ENCODE assay signal across 16 cellular contexts in the genomic region with DNA sequence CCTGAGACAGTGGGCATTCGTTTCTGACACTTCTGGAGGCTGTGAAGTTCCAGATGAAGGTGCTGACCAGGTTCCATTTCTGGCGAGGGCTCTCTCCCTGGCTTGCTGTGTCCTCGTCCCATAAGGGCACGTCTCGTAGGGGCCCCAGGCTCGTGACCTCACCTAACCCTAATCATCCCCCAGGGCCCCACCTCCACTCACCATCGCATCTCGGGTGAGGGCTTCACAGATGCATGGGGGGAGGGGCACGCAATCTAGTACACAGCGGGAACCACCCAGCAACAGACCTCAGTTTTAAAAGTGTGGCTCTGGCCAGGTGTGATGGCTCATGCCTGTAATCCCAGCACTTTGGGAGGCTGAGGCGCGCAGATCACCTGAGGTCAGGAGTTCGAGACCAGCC. TPM values are rescaled to one million over a fixed set of nuclear protein-coding genes. Genes with fewer than 3 reads are reported as not detected.
DNase-seq lines count a peak whose midpoint lies in the region; ATAC-seq and TF ChIP-seq lines count a peak whose summit lies in the region.
"Had no signal": no experiment of that assay in that cellular context is flagged by ENCODE, and none has a peak within 500 bp of the region (broad histone marks: within the 10 kb centered on the region; RNA-seq: fewer than 3 reads in every experiment).

No MANE protein-coding gene starts in this region.

- no peak for TF ChIP-seq CTCF in right atrium auricular region (IDR thresholded peaks at IDR 0.05)

- peak; percentile 48 for DNase-seq in NCI-H82 (lab: John Stamatoyannopoulos, UW)
- DNase-seq in NCI-H82 treated with DMSO at 0.1 percent for 48 hours (lab: John Stamatoyannopoulos, UW; ENCODE audit: unreplicated experiment): no peak
- peak; percentile 7 for DNase-seq in left ventricle myocardium superior
- no peak for DNase-seq in right atrium auricular region (ENCODE audit: low spot score)
- DNase-seq in neuronal stem cell (ENCODE audit: low spot score): no peak
- no peak for DNase-seq in DMS53 treated with DMSO at 0.1 percent for 48 hours (lab: John Stamatoyannopoulos, UW; ENCODE audit: unreplicated experiment)
- no peak for DNase-seq in stimulated activated naive CD4-positive, alpha-beta T cell (lab: John Stamatoyannopoulos, UW)
- DNase-seq in G401 (ENCODE audit: low spot score): no peak
- DNase-seq: AML-193; CD4-positive, CD25-positive, alpha-beta regulatory T cell; DMS53; GM23248 had no signal

- WGBS in neuronal stem cell (ENCODE audit: extremely low coverage in 2 of 2, insufficient read length in 2 of 2, insufficient replicate concordance in 1 of 2), 2 donors: no CpG with 5 or more reads among the region's 13 CpGs

- no peak overlapping the region for H3K4me2 ChIP-seq in neuronal stem cell (ENCODE audit: insufficient read depth, low read length, poor library complexity, severe bottlenecking)

- H3K4me1 ChIP-seq in right atrium auricular region (no peaks in the 10 kb centered on the region), neuronal stem cell (ENCODE audit: control insufficient read depth in 2 of 2, insufficient read depth in 1 of 2, low read depth in 1 of 2, low read length in 2 of 2) (peaks cover 0 to 9% of the 10 kb centered on the region in 2 donors)

- no peak for ATAC-seq in left ventricle myocardium superior
- ATAC-seq: HCT116 had no signal

- H2AK5ac ChIP-seq in neuronal stem cell (ENCODE audit: low read depth, low read length): peak overlapping the region; percentile 69

- no peak overlapping the region for H3K4me3 ChIP-seq in right atrium auricular region
- no peak overlapping the region for H3K4me3 ChIP-seq in neuronal stem cell (ENCODE audit: low read length in 2 of 2)
- H3K4me3 ChIP-seq: BLaER1 treated with 17β-estradiol and CSF1 and Interleukin-3, amounts not matched to agents 10 nM and 100 nM; GM23248 had no signal

- H2BK12ac ChIP-seq in neuronal stem cell (ENCODE audit: low read length): no peak overlapping the region

- in situ Hi-C loops in G401 (cut with HindIII; ENCODE audit: low sequenced_read_pairs): no loop called here

- H3K79me1 ChIP-seq in neuronal stem cell (ENCODE audit: low read depth, low read length): no peaks in the 10 kb centered on the region

- H3K27me3 ChIP-seq in right atrium auricular region: no peaks in the 10 kb centered on the region
- peaks cover 0 to 24% (median 0%) of the 10 kb centered on the region in 3 experiments for H3K27me3 ChIP-seq in neuronal stem cell (ENCODE audit: control insufficient read depth in 3 of 3, insufficient read depth in 3 of 3, low read depth in 1 of 3, low read length in 3 of 3)
- H3K27me3 ChIP-seq: BLaER1 treated with 17β-estradiol and CSF1 and Interleukin-3, amounts not matched to agents 10 nM and 100 nM had no signal

- H3K14ac ChIP-seq in neuronal stem cell (ENCODE audit: low read length): peak overlapping the region; percentile 47

- peak overlapping the region; percentile 34 for H3K23ac ChIP-seq in neuronal stem cell (ENCODE audit: low read depth, low read length, poor library complexity)

- no peak overlapping the region for H3K18ac ChIP-seq in neuronal stem cell (ENCODE audit: low read length)

- peaks cover 0 to 13% of the 10 kb centered on the region in 2 donors for H3K9me3 ChIP-seq in right atrium auricular region
- no peaks in the 10 kb centered on the region for H3K9me3 ChIP-seq in neuronal stem cell (replicated peaks in 1 of 2; ENCODE audit: control insufficient read depth in 2 of 2, insufficient read depth in 1 of 2, low read depth in 1 of 2, low read length in 2 of 2)

- H4K8ac ChIP-seq in neuronal stem cell (ENCODE audit: low read depth, low read length): no peak overlapping the region

- no peak overlapping the region for H2BK15ac ChIP-seq in neuronal stem cell (ENCODE audit: low read length)

- intact Hi-C loops in left ventricle myocardium superior (cut with micrococcal nuclease): no loop called here

- H2AFZ ChIP-seq in neuronal stem cell (ENCODE audit: low read length): no peak overlapping the region
- H2AFZ ChIP-seq: GM23248 had no signal

- H2BK5ac ChIP-seq in neuronal stem cell (ENCODE audit: low read length): no peak overlapping the region

- H3K27ac ChIP-seq in right atrium auricular region (no peak overlapping the region), neuronal stem cell (replicated peaks; ENCODE audit: low read length) (no peak overlapping the region)
- H3K27ac ChIP-seq: BLaER1 treated with 17β-estradiol and CSF1 and Interleukin-3, amounts not matched to agents 10 nM and 100 nM; GM23248; HL-60 had no signal

- no peak overlapping the region for H4K91ac ChIP-seq in neuronal stem cell (ENCODE audit: low read depth, low read length, poor library complexity)

- no peak overlapping the region for H3K9ac ChIP-seq in neuronal stem cell (ENCODE audit: low read depth, low read length, poor library complexity)
- H3K9ac ChIP-seq: BLaER1 treated with 17β-estradiol and CSF1 and Interleukin-3, amounts not matched to agents 10 nM and 100 nM; GM23248 had no signal

- H3K36me3 ChIP-seq in right atrium auricular region: no peaks in the 10 kb centered on the region
- H3K36me3 ChIP-seq in neuronal stem cell (replicated peaks in 1 of 2; ENCODE audit: control insufficient read depth in 2 of 2, insufficient read depth in 2 of 2, low read length in 2 of 2): no peaks in the 10 kb centered on the region
- H3K36me3 ChIP-seq: BLaER1 treated with 17β-estradiol and CSF1 and Interleukin-3, amounts not matched to agents 10 nM and 100 nM had no signal

- H3K4ac ChIP-seq in neuronal stem cell (ENCODE audit: low read length): no peak overlapping the region

- no peak overlapping the region for H2BK120ac ChIP-seq in neuronal stem cell (ENCODE audit: low read depth, low read length)

RNA-seq across cellular contexts. Expression of a gene that starts 22.1 kb away (rescaled TPM):
- 2.1 TPM for total RNA-seq in left ventricle myocardium superior
- total RNA-seq in right atrium auricular region: 1 to 10 TPM; 2.3 to 4.6 TPM
- polyA plus RNA-seq in neuronal stem cell (2013, experiment 1 of 2): 9.5 TPM
- 9.3 TPM for polyA plus RNA-seq in neuronal stem cell (2013, experiment 2 of 2)
- total RNA-seq in G401 (2014; rRNA removed; shearing (Covaris generic)): 1.0 TPM in 1 of 2 replicates, not detected in the other
- polyA plus RNA-seq: GM23248 had no signal

RNA-seq across cellular contexts. Expression of a gene that starts 26.6 kb away (rescaled TPM):
- total RNA-seq in left ventricle myocardium superior (1,128 TPM), right atrium auricular region (100 to 1,000 TPM in 1 of 2 donors, 10 to 100 TPM in 1; 85.1 to 265 TPM)
- 966 TPM for polyA plus RNA-seq in neuronal stem cell (2013, experiment 1 of 2)
- polyA plus RNA-seq in neuronal stem cell (2013, experiment 2 of 2): 911 TPM
- total RNA-seq in G401 (2014; rRNA removed; shearing (Covaris generic)): 245 and 376 TPM in 2 replicates

RNA-seq across cellular contexts. Expression of a gene that starts 26.9 kb away (rescaled TPM):
- total RNA-seq in left ventricle myocardium superior (2.7 TPM), right atrium auricular region (1 to 10 TPM; 3.2 to 3.6 TPM)
- 4.1 TPM for polyA plus RNA-seq in neuronal stem cell (2013, experiment 1 of 2)
- polyA plus RNA-seq in neuronal stem cell (2013, experiment 2 of 2): 3.9 TPM
- 4.5 and 7.4 TPM in 2 replicates for total RNA-seq in G401 (2014; rRNA removed; shearing (Covaris generic))

RNA-seq across cellular contexts. Expression of a gene that starts 41.5 kb away (rescaled TPM):
- total RNA-seq in left ventricle myocardium superior (12.6 TPM), right atrium auricular region (10 to 100 TPM in 1 of 2 donors, 1 to 10 TPM in 1; 10.0 to 12.0 TPM)
- 0.81 TPM for polyA plus RNA-seq in neuronal stem cell (2013, experiment 1 of 2)
- 0.57 TPM for polyA plus RNA-seq in neuronal stem cell (2013, experiment 2 of 2)
- not detected in 2 replicates for total RNA-seq in G401 (2014; rRNA removed; shearing (Covaris generic))
- total RNA-seq: Daoy had no signal

RNA-seq across cellular contexts. Expression of a gene that starts 58.2 kb away (rescaled TPM):
- 20.9 TPM for total RNA-seq in left ventricle myocardium superior
- total RNA-seq in right atrium auricular region: 10 to 100 TPM; 17.9 to 22.6 TPM
- polyA plus RNA-seq in neuronal stem cell (2013, experiment 1 of 2): 40.8 TPM
- polyA plus RNA-seq in neuronal stem cell (2013, experiment 2 of 2): 42.5 TPM
- total RNA-seq in G401 (2014; rRNA removed; shearing (Covaris generic)): 27.1 and 34.1 TPM in 2 replicates

Comparison
In these comparisons a context has a peak if more than half of its experiments do, and no peak if none do; other contexts are left out.
1. DNase-seq: peak in NCI-H82 (single experiment) and left ventricle myocardium superior (single experiment); none in NCI-H82 treated with DMSO at 0.1 percent for 48 hours (single experiment), right atrium auricular region (single experiment), neuronal stem cell (single experiment), DMS53 treated with DMSO at 0.1 percent for 48 hours (single experiment), stimulated activated naive CD4-positive, alpha-beta T cell (0 of 6) and G401 (single experiment).